ENCODE assay signal across 10 cellular contexts in the genomic region with DNA sequence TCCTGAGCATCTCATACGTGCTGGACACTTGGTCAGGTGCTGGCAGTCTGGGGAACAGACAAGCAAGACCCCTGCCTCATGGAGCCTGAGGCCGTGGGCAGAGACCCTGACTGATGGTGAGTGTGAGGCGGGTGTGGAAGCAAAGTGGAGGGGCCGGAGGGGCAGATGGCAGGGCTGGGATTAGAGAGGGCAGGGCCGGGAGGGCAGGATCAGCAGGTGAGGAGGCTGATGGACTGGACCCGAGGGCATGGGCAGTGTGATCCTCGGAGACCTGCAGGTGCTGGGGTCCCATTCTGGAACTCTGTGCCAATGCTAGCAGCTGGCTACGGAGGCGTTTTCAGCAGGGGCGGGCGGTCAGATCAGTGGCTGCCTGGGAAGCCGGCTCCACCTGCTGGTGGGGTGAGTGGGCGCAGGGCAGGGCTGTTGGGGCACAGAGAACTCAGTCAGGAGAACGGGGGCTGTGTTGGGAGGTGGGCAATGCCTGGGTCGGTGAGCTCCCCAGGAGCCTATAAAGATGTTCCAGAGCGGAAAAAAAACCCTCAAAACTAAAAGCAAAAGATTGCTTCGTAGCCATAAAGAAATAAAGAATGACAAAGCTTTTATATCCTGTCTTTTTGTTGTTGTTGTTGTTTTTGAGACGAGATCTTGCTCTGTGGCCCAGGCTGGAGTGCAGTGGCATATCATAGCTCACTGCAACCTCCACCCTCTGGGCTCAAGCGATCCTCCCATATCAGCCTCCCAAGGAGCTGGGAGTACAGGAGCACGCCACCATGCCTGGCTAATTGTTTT. TPM values are rescaled to one million over a fixed set of nuclear protein-coding genes. Genes with fewer than 3 reads are reported as not detected.
A peak's percentile ranks its signal among the peaks of the same experiment; 100 is the strongest.
DNase-seq lines count a peak whose midpoint lies in the region; ATAC-seq, FAIRE-seq and TF ChIP-seq lines count a peak whose summit lies in the region.
"Had no signal": no experiment of that assay in that cellular context is flagged by ENCODE, and none has a peak within 500 bp of the region (broad histone marks: within the 10 kb centered on the region; RNA-seq: fewer than 3 reads in every experiment).

No MANE protein-coding gene starts in this region.

- no peak overlapping the region for H2AFZ ChIP-seq in K562 (ENCODE audit: low read depth, low read length)

- TF ChIP-seq RAD21 in K562 (CRISPR knock-in tag; conservative IDR thresholded peaks at IDR 0.05 in 1 of 2, IDR thresholded peaks at IDR 0.05 in 1 of 2) = peak; percentile 36 to 67

- H3K4me1 Mint-ChIP-seq in natural killer cell treated with Interleukin-12 subunit alpha and Interleukin-12 subunit beta and Interleukin-15 and Interleukin-18, amount 100 ng/mL, for 72 hours (ENCODE audit: low read depth in 2 of 2) = peaks cover 8 to 11% of the 10 kb centered on the region in 2 donors

- in situ Hi-C loops in K562 (cut with MboI) = no loop called here

- H3K9ac ChIP-seq in K562 (ENCODE audit: insufficient read depth in 1 of 2, low read depth in 2 of 2, low read length in 2 of 2) = no peak overlapping the region; a peak in 1 of 4 replicates

- H3K79me2 ChIP-seq in K562 (ENCODE audit: control insufficient read depth, insufficient read depth, low read length) = no peaks in the 10 kb centered on the region

- peaks cover 0 to 14% of the 10 kb centered on the region in 2 experiments; a peak in 1 of 5 replicates for H3K4me1 ChIP-seq in K562 (replicated peaks in 1 of 2; ENCODE audit: control insufficient read depth in 2 of 2, insufficient read depth in 2 of 2, low read length in 2 of 2)

- TF ChIP-seq EP300 in K562 (IDR thresholded peaks at IDR 0.05; ENCODE audit: low read length) = no peak

- no peak for TF ChIP-seq POLR2A in K562 (conservative IDR thresholded peaks at IDR 0.05)

- no peaks in the 10 kb centered on the region for H3K9me3 ChIP-seq in K562 (replicated peaks; ENCODE audit: control insufficient read depth, insufficient read depth, low read depth, low read length)
- H3K9me3 ChIP-seq: thoracic aorta had no signal

- peaks cover 12 to 18% of the 10 kb centered on the region in 2 donors for H3K27me3 Mint-ChIP-seq in natural killer cell treated with Interleukin-12 subunit alpha and Interleukin-12 subunit beta and Interleukin-15 and Interleukin-18, amount 100 ng/mL, for 72 hours

- no peaks in the 10 kb centered on the region for H3K36me3 ChIP-seq in K562 (ENCODE audit: control insufficient read depth, insufficient read depth, low read length)
- H3K36me3 ChIP-seq: thoracic aorta had no signal

- no peak overlapping the region for H3K27ac ChIP-seq in K562 (ENCODE audit: extremely low read depth, low read depth, low read length)
- H3K27ac ChIP-seq: thoracic aorta had no signal

- no peak overlapping the region for H3K4me2 ChIP-seq in K562 (ENCODE audit: insufficient read depth, low read length)

- 4% methylated on average over 18 of the region's 20 CpGs for WGBS in K562 (ENCODE audit: insufficient coverage, low coverage, missing lambda C conversion rate)

- H3K27me3 ChIP-seq in K562 (ENCODE audit: control insufficient read depth in 2 of 2, insufficient read depth in 2 of 2, low read length in 2 of 2) = peaks cover 47 to 87% of the 10 kb centered on the region in 2 experiments

- H3K4me3 ChIP-seq in K562 = no peak overlapping the region
- H3K4me3 ChIP-seq: thoracic aorta had no signal

- DNase-seq in NCI-H1436 (lab: John Stamatoyannopoulos, UW) = peak; percentile 34
- DNase-seq in NCI-H1436 treated with DMSO at 0.1 percent for 48 hours (lab: John Stamatoyannopoulos, UW) = no peak
- peak; percentile 83 for DNase-seq in NAMALWA (ENCODE audit: low spot score)
- peak; percentile 51 to 57 (median 53) for DNase-seq in K562 (ENCODE audit: extremely low read depth in 1 of 4, low spot score in 3 of 4)
- DNase-seq in natural killer cell treated with Interleukin-12 subunit alpha and Interleukin-12 subunit beta and Interleukin-15 and Interleukin-18, amount 100 ng/mL, for 72 hours (ENCODE audit: low spot score) = no peak
- DNase-seq in retina = no peak
- DNase-seq in hepatic stellate cell (ENCODE audit: low spot score) = no peak

- no peaks in the 10 kb centered on the region for H3K36me3 Mint-ChIP-seq in natural killer cell treated with Interleukin-12 subunit alpha and Interleukin-12 subunit beta and Interleukin-15 and Interleukin-18, amount 100 ng/mL, for 72 hours
- H3K36me3 Mint-ChIP-seq: CD4-positive, alpha-beta memory T cell had no signal

- H3K4me3 Mint-ChIP-seq in natural killer cell treated with Interleukin-12 subunit alpha and Interleukin-12 subunit beta and Interleukin-15 and Interleukin-18, amount 100 ng/mL, for 72 hours = no peak overlapping the region
- H3K4me3 Mint-ChIP-seq: CD4-positive, alpha-beta memory T cell had no signal

- CTCF ChIA-PET in K562 (lab: Yijun Ruan, JAX; ENCODE audit: low intra/inter-chr PET ratio) = interaction anchor here (0.6 kb wide), 1 partner anchor 9 kb away, joined by 3 read pairs; a partner anchor contains a TSS

- intact Hi-C loops in K562 (cut with micrococcal nuclease) = no loop called here

- H3K27ac Mint-ChIP-seq in natural killer cell treated with Interleukin-12 subunit alpha and Interleukin-12 subunit beta and Interleukin-15 and Interleukin-18, amount 100 ng/mL, for 72 hours = no peak overlapping the region

- H4K20me1 ChIP-seq in K562 (replicated peaks; ENCODE audit: control insufficient read depth, insufficient read depth, low read length) = peaks cover 8% of the 10 kb centered on the region; the same call in 1 of the 2 replicates

- no TSS peak for BruUV-seq in K562 (replicated peaks; lab: Mats Ljungman, UMichigan)

- peak; percentile 65 to 70 (median 68) for TF ChIP-seq CTCF in K562 (IDR thresholded peaks at IDR 0.05 in 2 of 3, conservative IDR thresholded peaks at IDR 0.05 in 1 of 3; ENCODE audit: insufficient read depth in 2 of 3, low read depth in 1 of 3, low read length in 3 of 3)

- POLR2A ChIA-PET in K562 (lab: Yijun Ruan, JAX) = no interaction called here

- no peak for FAIRE-seq in K562 (lab: Jason Lieb, UNC)

- peak; percentile 90 for ATAC-seq in K562
- ATAC-seq in natural killer cell treated with Interleukin-12 subunit alpha and Interleukin-12 subunit beta and Interleukin-15 and Interleukin-18, amount 100 ng/mL, for 72 hours = peak; percentile 28 to 43
- ATAC-seq in HG02588 (IDR thresholded peaks at IDR 0.05; ENCODE audit: unreplicated experiment) = no peak

- H3K9me1 ChIP-seq in K562 (ENCODE audit: control insufficient read depth, insufficient read depth, low read length) = peaks cover 2% of the 10 kb centered on the region

- H3K9me3 Mint-ChIP-seq in natural killer cell treated with Interleukin-12 subunit alpha and Interleukin-12 subunit beta and Interleukin-15 and Interleukin-18, amount 100 ng/mL, for 72 hours = no peaks in the 10 kb centered on the region
- H3K9me3 Mint-ChIP-seq: CD4-positive, alpha-beta memory T cell had no signal

RNA-seq across cellular contexts. Expression of a gene that starts 8.9 kb away (rescaled TPM):
- total RNA-seq in K562 (2011; cell fraction: chromatin; rRNA removed; ENCODE audit: low replicate concordance) = not detected in 2 replicates
- not detected in 2 replicates for total RNA-seq in K562 (2011; cell fraction: nucleolus; rRNA removed)
- total RNA-seq in K562 (2011; cell fraction: nucleoplasm; rRNA removed) = not detected in 2 replicates
- not detected in 2 replicates for total RNA-seq in K562 (2014; rRNA removed)
- total RNA-seq in K562 (2014; rRNA removed; fragmentation: Illumina TruSeq; extraction: Trizol) = not detected in 2 replicates
- not detected in 2 replicates for total RNA-seq in K562 (2015; rRNA removed; fragmentation: Illumina TruSeq; extraction: Trizol)
- total RNA-seq in K562 (2021) = not detected in 2 replicates
- 0.11 TPM in 1 of 2 replicates, not detected in the other for polyA plus RNA-seq in K562 (2011; rRNA removed)
- polyA plus RNA-seq in K562 (2011; cell fraction: cytosol; rRNA removed) = not detected in 2 replicates
- polyA plus RNA-seq in K562 (2011; cell fraction: nucleus; rRNA removed) = not detected in 2 replicates
- polyA plus RNA-seq in K562 (2012) = not detected in 2 replicates
- not detected in 2 replicates for polyA plus RNA-seq in K562 (2014; fragmentation: Illumina TruSeq; extraction: Trizol)
- polyA plus RNA-seq in K562 (2014; fragmentation: Nextera tagmentation; extraction: Ambion mirVana) = not detected
- not detected in 2 replicates for polyA plus RNA-seq in K562 (2014; rRNA removed)
- polyA minus RNA-seq in K562 (2011; rRNA and poly(A)+ RNA removed) = not detected in 2 replicates
- polyA minus RNA-seq in K562 (2011; cell fraction: cytosol; rRNA and poly(A)+ RNA removed) = not detected in 2 replicates
- polyA minus RNA-seq in K562 (2011; cell fraction: nucleus; rRNA and poly(A)+ RNA removed) = not detected in 2 replicates
- not detected for total RNA-seq in natural killer cell treated with Interleukin-12 subunit alpha and Interleukin-12 subunit beta and Interleukin-15 and Interleukin-18, amount 100 ng/mL, for 72 hours

RNA-seq across cellular contexts. Expression of a gene that starts 39.5 kb away (rescaled TPM):
- 39.0 and 71.6 TPM in 2 replicates for total RNA-seq in K562 (2011; cell fraction: chromatin; rRNA removed; ENCODE audit: low replicate concordance)
- 55.5 and 57.1 TPM in 2 replicates for total RNA-seq in K562 (2011; cell fraction: nucleolus; rRNA removed)
- total RNA-seq in K562 (2011; cell fraction: nucleoplasm; rRNA removed) = 52.4 and 64.5 TPM in 2 replicates
- total RNA-seq in K562 (2014; rRNA removed) (81.8 and 86.4 TPM in 2 replicates), K562 (2014; rRNA removed; fragmentation: Illumina TruSeq; extraction: Trizol) (36.4 and 48.6 TPM in 2 replicates), K562 (2015; rRNA removed; fragmentation: Illumina TruSeq; extraction: Trizol) (49.9 and 56.4 TPM in 2 replicates), K562 (2021) (60.8 and 71.9 TPM in 2 replicates)
- polyA plus RNA-seq in K562 (2011; rRNA removed) (45.2 and 54.7 TPM in 2 replicates), K562 (2014; fragmentation: Illumina TruSeq; extraction: Trizol) (32.7 and 39.8 TPM in 2 replicates), K562 (2014; fragmentation: Nextera tagmentation; extraction: Ambion mirVana) (10 to 100 TPM; 11.4 to 14.0 TPM), K562 (2014; rRNA removed) (61.7 and 69.1 TPM in 2 replicates)
- polyA plus RNA-seq in K562 (2011; cell fraction: cytosol; rRNA removed) = 64.7 and 82.3 TPM in 2 replicates
- 50.0 and 69.2 TPM in 2 replicates for polyA plus RNA-seq in K562 (2011; cell fraction: nucleus; rRNA removed)
- polyA plus RNA-seq in K562 (2012) = 35.1 and 36.5 TPM in 2 replicates
- polyA minus RNA-seq in K562 (2011; rRNA and poly(A)+ RNA removed) = 35.1 and 58.8 TPM in 2 replicates
- 45.7 and 51.0 TPM in 2 replicates for polyA minus RNA-seq in K562 (2011; cell fraction: cytosol; rRNA and poly(A)+ RNA removed)
- polyA minus RNA-seq in K562 (2011; cell fraction: nucleus; rRNA and poly(A)+ RNA removed) = 26.1 and 37.0 TPM in 2 replicates
- 10 to 100 TPM; 39.9 to 57.9 TPM for total RNA-seq in natural killer cell treated with Interleukin-12 subunit alpha and Interleukin-12 subunit beta and Interleukin-15 and Interleukin-18, amount 100 ng/mL, for 72 hours

RNA-seq across cellular contexts. Expression of a gene that starts 39.7 kb away (rescaled TPM):
- total RNA-seq in K562 (2011; cell fraction: chromatin; rRNA removed; ENCODE audit: low replicate concordance) = 142 and 234 TPM in 2 replicates
- total RNA-seq in K562 (2011; cell fraction: nucleolus; rRNA removed) = 377 and 464 TPM in 2 replicates
- total RNA-seq in K562 (2011; cell fraction: nucleoplasm; rRNA removed) = 382 and 397 TPM in 2 replicates
- 941 and 994 TPM in 2 replicates for total RNA-seq in K562 (2014; rRNA removed)
- total RNA-seq in K562 (2014; rRNA removed; fragmentation: Illumina TruSeq; extraction: Trizol) = 526 and 685 TPM in 2 replicates
- total RNA-seq in K562 (2015; rRNA removed; fragmentation: Illumina TruSeq; extraction: Trizol) = 613 and 651 TPM in 2 replicates
- 827 and 832 TPM in 2 replicates for total RNA-seq in K562 (2021)
- 1,032 and 1,039 TPM in 2 replicates for polyA plus RNA-seq in K562 (2011; rRNA removed)
- 957 and 1,096 TPM in 2 replicates for polyA plus RNA-seq in K562 (2011; cell fraction: cytosol; rRNA removed)
- polyA plus RNA-seq in K562 (2011; cell fraction: nucleus; rRNA removed) = 594 and 697 TPM in 2 replicates
- 796 and 1,103 TPM in 2 replicates for polyA plus RNA-seq in K562 (2012)
- 1,040 and 1,078 TPM in 2 replicates for polyA plus RNA-seq in K562 (2014; fragmentation: Illumina TruSeq; extraction: Trizol)
- polyA plus RNA-seq in K562 (2014; fragmentation: Nextera tagmentation; extraction: Ambion mirVana) = 1,000 to 10,000 TPM; 1,936 to 2,356 TPM
- polyA plus RNA-seq in K562 (2014; rRNA removed) = 1,078 and 1,164 TPM in 2 replicates
- polyA minus RNA-seq in K562 (2011; rRNA and poly(A)+ RNA removed) = 533 and 536 TPM in 2 replicates
- 193 and 209 TPM in 2 replicates for polyA minus RNA-seq in K562 (2011; cell fraction: cytosol; rRNA and poly(A)+ RNA removed)
- polyA minus RNA-seq in K562 (2011; cell fraction: nucleus; rRNA and poly(A)+ RNA removed) = 68.0 and 114 TPM in 2 replicates
- 100 to 1,000 TPM; 326 to 345 TPM for total RNA-seq in natural killer cell treated with Interleukin-12 subunit alpha and Interleukin-12 subunit beta and Interleukin-15 and Interleukin-18, amount 100 ng/mL, for 72 hours

Comparison
In these comparisons a context has a peak if more than half of its experiments do, and no peak if none do; other contexts are left out.
1. DNase-seq: peak in NCI-H1436 (single experiment), NAMALWA (single experiment) and K562 (4 of 4); none in NCI-H1436 treated with DMSO at 0.1 percent for 48 hours (single experiment), natural killer cell treated with Interleukin-12 subunit alpha and Interleukin-12 subunit beta and Interleukin-15 and Interleukin-18, amount 100 ng/mL, for 72 hours (single experiment), retina (single experiment) and hepatic stellate cell (single experiment).